Comparison of ENCODE assay signal across 9 cellular contexts in genomic region chr2:149561309-149561926, GRCh38. TPM values are rescaled to one million over a fixed set of nuclear protein-coding genes. Genes with fewer than 3 reads are reported as not detected.
A peak's percentile ranks its signal among the peaks of the same experiment; 100 is the strongest.
DNase-seq lines count a peak whose midpoint lies in the region; ATAC-seq and TF ChIP-seq lines count a peak whose summit lies in the region.
"Had no signal": no experiment of that assay in that cellular context is flagged by ENCODE, and none has a peak within 500 bp of the region (broad histone marks: within the 10 kb centered on the region; RNA-seq: fewer than 3 reads in every experiment).

No MANE protein-coding gene starts in this region.

- no peaks in the 10 kb centered on the region for H3K79me2 ChIP-seq in fibroblast of lung (ENCODE audit: control insufficient read depth, insufficient read depth, low read length)

- POLR2A ChIA-PET in activated CD4-positive, alpha-beta memory T cell treated with anti-CD3 and anti-CD28 coated beads, Interleukin-2, amount 10 ng/mL, durations not matched to agents 7 days and 5 days (lab: Charles Lee) = interaction anchor here (0.6 kb wide), 1 partner anchor 21 kb away, joined by 4 read pairs; no protein-coding TSS in a partner anchor

- H3K36me3 Mint-ChIP-seq in activated CD4-positive, alpha-beta memory T cell treated with anti-CD3 and anti-CD28 coated beads, Interleukin-2, amount 10 ng/mL, durations not matched to agents 7 days and 5 days (ENCODE audit: low read depth) = peaks cover 9% of the 10 kb centered on the region
- H3K36me3 Mint-ChIP-seq: activated naive CD4-positive, alpha-beta T cell treated with anti-CD3 and anti-CD28 coated beads, Interleukin-2, amount 50 U/mL, for 24 hours had no signal

- no peak overlapping the region for H2AFZ ChIP-seq in fibroblast of lung (ENCODE audit: low read length)

- H4K20me1 ChIP-seq in fibroblast of lung (ENCODE audit: control insufficient read depth, extremely low read depth, insufficient read depth, low read length) = no peaks in the 10 kb centered on the region

- peaks cover 4% of the 10 kb centered on the region for H3K4me1 Mint-ChIP-seq in activated CD4-positive, alpha-beta memory T cell treated with anti-CD3 and anti-CD28 coated beads, Interleukin-2, amount 10 ng/mL, durations not matched to agents 7 days and 5 days
- H3K4me1 Mint-ChIP-seq: activated naive CD4-positive, alpha-beta T cell treated with anti-CD3 and anti-CD28 coated beads, Interleukin-2, amount 50 U/mL, for 24 hours had no signal

- H3K9me3 ChIP-seq in RWPE2 (ENCODE audit: severe bottlenecking) (no peaks in the 10 kb centered on the region), fibroblast of lung (ENCODE audit: control insufficient read depth, insufficient read depth, low read depth, low read length) (no peaks in the 10 kb centered on the region)

- H3K4me1 ChIP-seq in RWPE2 (ENCODE audit: insufficient read depth, poor library complexity, severe bottlenecking) (no peaks in the 10 kb centered on the region), fibroblast of lung (ENCODE audit: control insufficient read depth, extremely low read depth, insufficient read depth, low read length) (no peaks in the 10 kb centered on the region)

- H3K27ac ChIP-seq in HL-60 (replicated peaks) = no peak overlapping the region
- no peak overlapping the region for H3K27ac ChIP-seq in RWPE2 (ENCODE audit: poor library complexity, severe bottlenecking)
- no peak overlapping the region for H3K27ac ChIP-seq in fibroblast of lung (ENCODE audit: insufficient read depth, low read length)

- TF ChIP-seq CTCF in HL-60 (IDR thresholded peaks at IDR 0.05; ENCODE audit: insufficient read depth, low read length) = peak; percentile 58
- peak; percentile 91 for TF ChIP-seq CTCF in RWPE2 (IDR thresholded peaks at IDR 0.05; ENCODE audit: poor library complexity, severe bottlenecking)
- TF ChIP-seq CTCF in fibroblast of lung (conservative IDR thresholded peaks at IDR 0.05 in 1 of 2, IDR thresholded peaks at IDR 0.05 in 1 of 2; ENCODE audit: low read depth in 1 of 2, low read length in 2 of 2) = peak; percentile 57 to 71

- H3K36me3 ChIP-seq in RWPE2 (ENCODE audit: low read depth) (peaks cover 6% of the 10 kb centered on the region; the same call in 1 of the 2 replicates), fibroblast of lung (ENCODE audit: control insufficient read depth, insufficient read depth, low read length) (no peaks in the 10 kb centered on the region)

- H3K4me2 ChIP-seq in fibroblast of lung (ENCODE audit: extremely low read depth, insufficient read depth, low read length) = no peak overlapping the region

- ATAC-seq in RWPE2 (ENCODE audit: low read depth) = no peak

- H3K27ac Mint-ChIP-seq in activated CD4-positive, alpha-beta memory T cell treated with anti-CD3 and anti-CD28 coated beads, Interleukin-2, amount 10 ng/mL, durations not matched to agents 7 days and 5 days = no peak overlapping the region
- H3K27ac Mint-ChIP-seq: activated naive CD4-positive, alpha-beta T cell treated with anti-CD3 and anti-CD28 coated beads, Interleukin-2, amount 50 U/mL, for 24 hours had no signal

- no peaks in the 10 kb centered on the region for H3K27me3 ChIP-seq in HL-60 (ENCODE audit: insufficient read depth, poor library complexity, severe bottlenecking)
- H3K27me3 ChIP-seq in RWPE2 (ENCODE audit: insufficient read depth, poor library complexity, severe bottlenecking) = no peaks in the 10 kb centered on the region
- no peaks in the 10 kb centered on the region for H3K27me3 ChIP-seq in fibroblast of lung (ENCODE audit: control insufficient read depth, insufficient read depth, low read length)

- H3K9me3 Mint-ChIP-seq in activated CD4-positive, alpha-beta memory T cell treated with anti-CD3 and anti-CD28 coated beads, Interleukin-2, amount 10 ng/mL, durations not matched to agents 7 days and 5 days = no peaks in the 10 kb centered on the region
- H3K9me3 Mint-ChIP-seq: activated naive CD4-positive, alpha-beta T cell treated with anti-CD3 and anti-CD28 coated beads, Interleukin-2, amount 50 U/mL, for 24 hours had no signal

- CTCF ChIA-PET in activated CD4-positive, alpha-beta memory T cell treated with anti-CD3 and anti-CD28 coated beads, Interleukin-2, amount 10 ng/mL, durations not matched to agents 7 days and 5 days (lab: Charles Lee) = interaction anchor here (0.6 to 3.1 kb wide), 11 partner anchors 9 to 554 kb away, joined by 3 to 43 read pairs (median 4); partner anchors contain the start of gene MMADHC

- DNase-seq in SKM-1 (lab: John Stamatoyannopoulos, UW; ENCODE audit: unreplicated experiment) = peak; percentile 18
- no peak for DNase-seq in SKM-1 treated with dmso at 0.1 percent for 144 hours (lab: John Stamatoyannopoulos, UW; ENCODE audit: unreplicated experiment)
- peak in 1 of 2 experiments; percentile 23 for DNase-seq in HL-60 (ENCODE audit: low read depth in 1 of 2, low spot score in 1 of 2)
- no peak for DNase-seq in RWPE2 (ENCODE audit: low spot score)
- peak in 1 of 2 donors; percentile 47 for DNase-seq in fibroblast of lung (ENCODE audit: low read depth in 2 of 2)
- peak; percentile 44 for DNase-seq in pons (ENCODE audit: low spot score)
- no peak for DNase-seq in activated CD4-positive, alpha-beta memory T cell treated with anti-CD3 and anti-CD28 coated beads, Interleukin-2, amount 10 ng/mL, durations not matched to agents 7 days and 5 days
- no peak for DNase-seq in HuH-7.5 (ENCODE audit: low spot score)

- no peak overlapping the region for H3K4me3 ChIP-seq in HL-60 (replicated peaks; ENCODE audit: insufficient read depth, low read length)
- H3K4me3 ChIP-seq in RWPE2 (ENCODE audit: severe bottlenecking) = no peak overlapping the region
- no peak overlapping the region for H3K4me3 ChIP-seq in fibroblast of lung (replicated peaks in 1 of 4; ENCODE audit: control extremely low read depth in 1 of 4, insufficient read depth in 1 of 4, low read depth in 3 of 4, low read length in 4 of 4)

- H3K27me3 Mint-ChIP-seq in activated CD4-positive, alpha-beta memory T cell treated with anti-CD3 and anti-CD28 coated beads, Interleukin-2, amount 10 ng/mL, durations not matched to agents 7 days and 5 days = no peaks in the 10 kb centered on the region

- no peak overlapping the region for H3K9ac ChIP-seq in fibroblast of lung (ENCODE audit: insufficient read depth, low read length)

- H3K4me3 Mint-ChIP-seq in activated CD4-positive, alpha-beta memory T cell treated with anti-CD3 and anti-CD28 coated beads, Interleukin-2, amount 10 ng/mL, durations not matched to agents 7 days and 5 days = no peak overlapping the region
- H3K4me3 Mint-ChIP-seq: activated naive CD4-positive, alpha-beta T cell treated with anti-CD3 and anti-CD28 coated beads, Interleukin-2, amount 50 U/mL, for 24 hours had no signal

RNA-seq across cellular contexts. Expression of gene MMADHC, which starts 26.2 kb away (rescaled TPM):
- total RNA-seq in fibroblast of lung = 173 and 181 TPM in 2 replicates
- polyA plus RNA-seq in fibroblast of lung = 148 and 156 TPM in 2 replicates
- polyA plus RNA-seq in fibroblast of lung (2012) = 119 and 132 TPM in 2 replicates
- polyA minus RNA-seq in fibroblast of lung (ENCODE audit: low replicate concordance) = 24.9 and 30.7 TPM in 2 replicates
- 100 to 1,000 TPM; 112 to 113 TPM for total RNA-seq in activated CD4-positive, alpha-beta memory T cell treated with anti-CD3 and anti-CD28 coated beads, Interleukin-2, amount 10 ng/mL, durations not matched to agents 7 days and 5 days

Comparison
In these comparisons a context has a peak if more than half of its experiments do, and no peak if none do; other contexts are left out.
1. DNase-seq: peak in SKM-1 (single experiment) and pons (single experiment); none in SKM-1 treated with dmso at 0.1 percent for 144 hours (single experiment), RWPE2 (single experiment), activated CD4-positive, alpha-beta memory T cell treated with anti-CD3 and anti-CD28 coated beads, Interleukin-2, amount 10 ng/mL, durations not matched to agents 7 days and 5 days (single experiment) and HuH-7.5 (single experiment).
2. Peak in every context shown above with its lines, with median percentiles within 50 percentile points of each other: CTCF ChIP-seq.